Comparison of ENCODE assay signal across 25 cellular contexts in the genomic region with DNA sequence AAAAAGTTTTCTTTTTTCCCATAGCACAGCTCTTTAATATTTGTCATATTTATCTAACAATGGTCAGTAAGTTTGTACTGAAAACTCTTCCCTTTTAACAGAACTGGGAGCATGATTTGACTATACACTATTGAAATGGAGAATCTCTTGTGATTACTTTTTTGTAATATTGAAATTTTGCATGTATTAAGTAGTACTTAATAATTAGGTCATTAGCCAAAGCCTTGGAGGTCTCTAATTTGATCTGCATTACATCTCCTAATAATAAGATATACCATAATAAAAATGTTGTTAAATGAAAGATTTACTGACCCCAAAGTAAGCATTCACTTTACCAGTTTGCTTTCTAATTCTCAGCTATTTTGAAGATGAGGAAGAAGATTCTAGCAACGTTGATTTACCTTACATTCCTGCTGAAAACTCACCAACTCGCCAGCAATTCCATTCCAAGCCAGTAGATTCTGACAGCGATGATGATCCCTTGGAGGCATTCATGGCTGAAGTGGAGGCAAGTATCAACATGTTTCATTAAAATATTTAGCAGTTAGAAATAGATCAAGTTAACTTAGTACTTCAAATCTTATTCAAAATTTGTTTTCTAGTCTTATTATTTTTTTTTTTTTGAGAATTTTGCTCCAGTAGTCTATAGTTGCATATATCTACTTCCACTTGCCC.
"Had no signal": no experiment of that assay in that cellular context is flagged by ENCODE, and none has a peak within 500 bp of the region (broad histone marks: within the 10 kb centered on the region; RNA-seq: fewer than 3 reads in every experiment).

No MANE protein-coding gene starts in this region.

- H3K9me3 ChIP-seq: colonic mucosa, heart left ventricle, tibial nerve had no signal

- H3K27ac Mint-ChIP-seq: activated CD4-positive, alpha-beta memory T cell treated with anti-CD3 and anti-CD28 coated beads for 36 hours; activated CD4-positive, alpha-beta T cell treated with anti-CD3 and anti-CD28 coated beads, Interleukin-2, amount 10 ng/mL, durations not matched to agents 24 days and 14 days; activated naive CD4-positive, alpha-beta T cell treated with anti-CD3 and anti-CD28 coated beads, Interleukin-2, amount 50 U/mL, for 24 hours; activated T-helper 1 cell treated with anti-CD3 and anti-CD28 coated beads, Interleukin-12 subunit alpha, Interleukin-12 subunit beta, Interleukin-2, Interleukin-4 antibody, amounts not matched to agents 30 ng/mL and 10 ng/mL and 1 ng/mL, durations not matched to agents 14 hours and 24 hours and 36 hours; nephron had no signal

- H3K4me1 Mint-ChIP-seq: immature natural killer cell; nephron; stimulated activated naive B cell treated with anti-CD40 and anti-IgM and Interleukin-4, amounts not matched to agents 10 μg/mL and 1 μg/mL and 100 μg/mL, for 72 hours had no signal

- H3K27ac ChIP-seq: cardiac muscle cell, colonic mucosa, heart left ventricle, tibial nerve, WERI-Rb-1 had no signal

- H3K4me3 Mint-ChIP-seq: activated CD4-positive, alpha-beta memory T cell treated with anti-CD3 and anti-CD28 coated beads for 36 hours; activated CD4-positive, alpha-beta T cell treated with anti-CD3 and anti-CD28 coated beads, Interleukin-2, amount 10 ng/mL, durations not matched to agents 24 days and 14 days; activated naive CD4-positive, alpha-beta T cell treated with anti-CD3 and anti-CD28 coated beads, Interleukin-2, amount 50 U/mL, for 24 hours; activated T-helper 1 cell treated with anti-CD3 and anti-CD28 coated beads, Interleukin-12 subunit alpha, Interleukin-12 subunit beta, Interleukin-2, Interleukin-4 antibody, amounts not matched to agents 30 ng/mL and 10 ng/mL and 1 ng/mL, durations not matched to agents 14 hours and 24 hours and 36 hours; immature natural killer cell; nephron; stimulated activated naive B cell treated with anti-CD40 and anti-IgM and Interleukin-4, amounts not matched to agents 10 μg/mL and 1 μg/mL and 100 μg/mL, for 72 hours; T-helper 17 cell had no signal

- H3K27me3 ChIP-seq: cardiac muscle cell, colonic mucosa, heart left ventricle, tibial nerve had no signal

- H3K9me3 Mint-ChIP-seq: activated CD4-positive, alpha-beta memory T cell treated with anti-CD3 and anti-CD28 coated beads for 36 hours; activated CD4-positive, alpha-beta T cell treated with anti-CD3 and anti-CD28 coated beads, Interleukin-2, amount 10 ng/mL, durations not matched to agents 24 days and 14 days; activated naive CD4-positive, alpha-beta T cell treated with anti-CD3 and anti-CD28 coated beads, Interleukin-2, amount 50 U/mL, for 24 hours; activated T-helper 1 cell treated with anti-CD3 and anti-CD28 coated beads, Interleukin-12 subunit alpha, Interleukin-12 subunit beta, Interleukin-2, Interleukin-4 antibody, amounts not matched to agents 30 ng/mL and 10 ng/mL and 1 ng/mL, durations not matched to agents 14 hours and 24 hours and 36 hours; immature natural killer cell; nephron; stimulated activated naive B cell treated with anti-CD40 and anti-IgM and Interleukin-4, amounts not matched to agents 10 μg/mL and 1 μg/mL and 100 μg/mL, for 72 hours had no signal

- ATAC-seq: heart left ventricle; right cardiac atrium; stimulated activated naive B cell treated with anti-CD40 and anti-IgM and Interleukin-4, amounts not matched to agents 10 μg/mL and 1 μg/mL and 100 μg/mL, for 72 hours; T-helper 17 cell had no signal

- H3K4me1 ChIP-seq: colonic mucosa had no signal

- DNase-seq: activated CD4-positive, alpha-beta memory T cell treated with anti-CD3 and anti-CD28 coated beads for 36 hours; activated CD4-positive, alpha-beta T cell treated with anti-CD3 and anti-CD28 coated beads, Interleukin-2, amount 10 ng/mL, durations not matched to agents 24 days and 14 days; activated CD4-positive, CD25-positive, alpha-beta regulatory T cell treated with anti-CD3 and anti-CD28 coated beads, Interleukin-2, amount 50 U/mL, for 72 hours; activated effector memory CD4-positive, alpha-beta T cell treated with anti-CD3 and anti-CD28 coated beads, Interleukin-2, amount 50 U/mL, for 16 hours; cerebellar nuclear complex; colonic mucosa; effector CD8-positive, alpha-beta T cell; erythroblast; heart left ventricle; hypothalamus; immature natural killer cell; mesendoderm; posterior cingulate gyrus; right cardiac atrium; stimulated activated CD4-positive, alpha-beta T cell treated with anti-CD3 and anti-CD28 coated beads, Interleukin-15, amount 100 ng/mL, for 24 hours; stimulated activated CD4-positive, alpha-beta T cell treated with anti-CD3 and anti-CD28 coated beads, Interleukin-2, amount 100 ng/mL, for 24 hours; stimulated activated naive B cell treated with anti-CD40 and anti-IgM and Interleukin-4, amounts not matched to agents 10 μg/mL and 1 μg/mL and 100 μg/mL, for 72 hours; T-helper 17 cell; T1000; WERI-Rb-1 had no signal

- H3K27me3 Mint-ChIP-seq: activated CD4-positive, alpha-beta memory T cell treated with anti-CD3 and anti-CD28 coated beads for 36 hours; activated CD4-positive, alpha-beta T cell treated with anti-CD3 and anti-CD28 coated beads, Interleukin-2, amount 10 ng/mL, durations not matched to agents 24 days and 14 days; activated naive CD4-positive, alpha-beta T cell treated with anti-CD3 and anti-CD28 coated beads, Interleukin-2, amount 50 U/mL, for 24 hours; stimulated activated naive B cell treated with anti-CD40 and anti-IgM and Interleukin-4, amounts not matched to agents 10 μg/mL and 1 μg/mL and 100 μg/mL, for 72 hours; T-helper 17 cell had no signal

- H3K4me3 ChIP-seq: cardiac muscle cell, colonic mucosa, heart left ventricle, tibial nerve had no signal
